18 cellular contexts compared by ENCODE assay signal in the genomic region with DNA sequence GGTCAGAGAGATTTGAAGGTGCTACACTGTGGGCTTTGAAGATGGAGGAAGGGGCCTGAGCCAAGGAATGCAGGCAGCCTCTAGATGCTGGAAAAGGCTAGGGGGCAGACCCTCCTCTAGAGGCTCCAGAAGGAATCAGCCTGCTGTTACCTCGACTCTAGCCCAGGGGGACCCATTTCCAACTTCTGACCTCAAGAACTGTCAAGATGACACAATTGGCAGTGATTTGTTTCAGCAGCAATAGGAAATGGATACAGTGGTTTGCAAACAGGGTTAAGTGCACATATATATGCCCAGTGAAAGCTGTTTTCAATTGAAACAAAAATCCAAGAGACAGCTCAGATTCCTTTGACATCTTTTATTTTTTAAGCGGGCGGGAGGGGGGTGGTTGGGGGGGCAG. TPM values are rescaled to one million over a fixed set of nuclear protein-coding genes. Genes with fewer than 3 reads are reported as not detected.
"Had no signal": no experiment of that assay in that cellular context is flagged by ENCODE, and none has a peak within 500 bp of the region (broad histone marks: within the 10 kb centered on the region; RNA-seq: fewer than 3 reads in every experiment).

No MANE protein-coding gene starts in this region.

- H3K9me3 Mint-ChIP-seq: activated T-cell treated with anti-CD3 and anti-CD28 coated beads, Interleukin-2, amount 50 U/mL, for 72 hours; immature natural killer cell; stimulated activated memory B cell treated with anti-CD40 and anti-IgM and Interleukin-4, amounts not matched to agents 10 μg/mL and 1 μg/mL and 100 μg/mL, for 72 hours; type B pancreatic cell had no signal

- H3K4me3 ChIP-seq: coronary artery, gastroesophageal sphincter, heart left ventricle, ovary, spleen, testis had no signal

- H3K9me3 ChIP-seq: gastroesophageal sphincter, heart left ventricle, ovary, spleen, testis had no signal

- ATAC-seq: activated T-cell treated with anti-CD3 and anti-CD28 coated beads, Interleukin-2, amount 50 U/mL, for 72 hours; gastroesophageal sphincter; heart left ventricle; left ventricle myocardium superior; stimulated activated memory B cell treated with anti-CD40 and anti-IgM and Interleukin-4, amounts not matched to agents 10 μg/mL and 1 μg/mL and 100 μg/mL, for 72 hours had no signal

- H3K27me3 ChIP-seq: ovary, testis had no signal

- H3K36me3 Mint-ChIP-seq: immature natural killer cell; stimulated activated memory B cell treated with anti-CD40 and anti-IgM and Interleukin-4, amounts not matched to agents 10 μg/mL and 1 μg/mL and 100 μg/mL, for 72 hours; type B pancreatic cell had no signal

- H3K4me3 Mint-ChIP-seq: activated T-cell treated with anti-CD3 and anti-CD28 coated beads, Interleukin-2, amount 50 U/mL, for 72 hours; immature natural killer cell; stimulated activated memory B cell treated with anti-CD40 and anti-IgM and Interleukin-4, amounts not matched to agents 10 μg/mL and 1 μg/mL and 100 μg/mL, for 72 hours had no signal

- H3K36me3 ChIP-seq: gastroesophageal sphincter, heart left ventricle, ovary, spleen had no signal

- H3K27ac ChIP-seq: coronary artery, gastroesophageal sphincter, heart left ventricle, ovary, spleen, testis had no signal

- DNase-seq: activated CD4-positive, alpha-beta T cell treated with anti-CD3 and anti-CD28 coated beads for 1 hour; activated effector memory CD4-positive, alpha-beta T cell treated with anti-CD3 and anti-CD28 coated beads, Interleukin-2, amount 50 U/mL, for 16 hours; activated naive CD4-positive, alpha-beta T cell treated with anti-CD3 and anti-CD28 coated beads, Interleukin-2, amount 50 U/mL, for 16 hours; activated T-cell treated with anti-CD3 and anti-CD28 coated beads, Interleukin-2, amount 50 U/mL, for 72 hours; aorta; immature natural killer cell; left ventricle myocardium superior; ovary; spleen; stimulated activated CD4-positive, alpha-beta T cell treated with anti-CD3 and anti-CD28 coated beads, Interleukin-4, amount 100 ng/mL, for 4 hours; testis had no signal

- H3K27ac Mint-ChIP-seq: activated T-cell treated with anti-CD3 and anti-CD28 coated beads, Interleukin-2, amount 50 U/mL, for 72 hours; immature natural killer cell; stimulated activated memory B cell treated with anti-CD40 and anti-IgM and Interleukin-4, amounts not matched to agents 10 μg/mL and 1 μg/mL and 100 μg/mL, for 72 hours; type B pancreatic cell had no signal

RNA-seq across cellular contexts. Expression of a gene that starts 11.0 kb away (rescaled TPM):
- total RNA-seq: mononuclear cell had no signal
- polyA plus RNA-seq: immature natural killer cell had no signal

RNA-seq across cellular contexts. Expression of a gene that starts 26.6 kb away (rescaled TPM):
- total RNA-seq: activated CD8-positive, alpha-beta memory T cell treated with anti-CD3 and anti-CD28 coated beads for 36 hours had no signal
